ENCODE assay signal across 9 cellular contexts in genomic region chr5:151846765-151847164, GRCh38.
"Had no signal": no experiment of that assay in that cellular context is flagged by ENCODE, and none has a peak within 500 bp of the region (broad histone marks: within the 10 kb centered on the region; RNA-seq: fewer than 3 reads in every experiment).

No MANE protein-coding gene starts in this region.

- H3K4me2 ChIP-seq: GM23338, KMS-11 had no signal

- H3K4me3 ChIP-seq: GM23338 had no signal

- H2AFZ ChIP-seq: GM23338 had no signal

- ATAC-seq: GM23338 had no signal

- H3K27ac ChIP-seq: KMS-11 had no signal

- FAIRE-seq: H1, H54, HTR-8/SVneo had no signal

- DNase-seq: H9, HCEC 1CT, Karpas-422, KBM-7 had no signal

- H3K9ac ChIP-seq: KMS-11 had no signal
